Comparison of ENCODE assay signal across 16 cellular contexts in genomic region chr12:130970165-130970907, GRCh38. TPM values are rescaled to one million over a fixed set of nuclear protein-coding genes. Genes with fewer than 3 reads are reported as not detected.
DNase-seq lines count a peak whose midpoint lies in the region; ATAC-seq and TF ChIP-seq lines count a peak whose summit lies in the region.
"Had no signal": no experiment of that assay in that cellular context is flagged by ENCODE, and none has a peak within 500 bp of the region (broad histone marks: within the 10 kb centered on the region; RNA-seq: fewer than 3 reads in every experiment).

No MANE protein-coding gene starts in this region.

- H3K9me3 Mint-ChIP-seq in type B pancreatic cell: no peaks in the 10 kb centered on the region
- H3K9me3 Mint-ChIP-seq: CD4-positive, CD25-positive, alpha-beta regulatory T cell; nephron had no signal

- H3K27me3 Mint-ChIP-seq in type B pancreatic cell: no peaks in the 10 kb centered on the region

- H3K4me1 Mint-ChIP-seq in type B pancreatic cell (ENCODE audit: unreplicated experiment): peaks cover 6% of the 10 kb centered on the region

- no peak for TF ChIP-seq CTCF in type B pancreatic cell (conservative IDR thresholded peaks at IDR 0.05)

- DNase-seq in GM19238 (ENCODE audit: insufficient read length, low spot score): peak; percentile 13
- peak; percentile 48 for DNase-seq in NCI-H526 treated with DMSO at 0.1 percent for 48 hours (lab: John Stamatoyannopoulos, UW)
- DNase-seq in type B pancreatic cell (ENCODE audit: extremely low spot score, unreplicated experiment): no peak
- DNase-seq in RKO (ENCODE audit: low spot score): no peak
- no peak for DNase-seq in activated CD4-positive, alpha-beta T cell treated with anti-CD3 and anti-CD28 coated beads for 48 hours
- DNase-seq: activated effector memory CD4-positive, alpha-beta T cell treated with anti-CD3 and anti-CD28 coated beads, Interleukin-2, amount 50 U/mL, for 16 hours; CD4-positive, CD25-positive, alpha-beta regulatory T cell; glutamatergic neuron; HFFc6; NCI-H1092 treated with DMSO at 0.1 percent for 48 hours; NCI-H2227 treated with DMSO at 0.1 percent for 48 hours; RPMI8226 had no signal

- H3K4me3 Mint-ChIP-seq in type B pancreatic cell: peak overlapping the region; percentile 28
- H3K4me3 Mint-ChIP-seq: CD4-positive, CD25-positive, alpha-beta regulatory T cell; HFFc6; nephron had no signal

- no peaks in the 10 kb centered on the region for H3K36me3 Mint-ChIP-seq in type B pancreatic cell
- H3K36me3 Mint-ChIP-seq: CD4-positive, CD25-positive, alpha-beta regulatory T cell had no signal

- peak; percentile 88 for ATAC-seq in HG02759 (IDR thresholded peaks at IDR 0.05; ENCODE audit: unreplicated experiment)
- ATAC-seq in HG02852 (IDR thresholded peaks at IDR 0.05; ENCODE audit: unreplicated experiment): no peak

- no peak overlapping the region for H3K27ac Mint-ChIP-seq in type B pancreatic cell
- H3K27ac Mint-ChIP-seq: CD4-positive, CD25-positive, alpha-beta regulatory T cell; HFFc6; nephron had no signal

RNA-seq across cellular contexts. Expression of gene ADGRD1, which starts 16.6 kb away (rescaled TPM):
- 2.6 and 11.0 TPM in 2 replicates for total RNA-seq in type B pancreatic cell (ENCODE audit: low replicate concordance)
- total RNA-seq: bronchial epithelial cell; CD4-positive, CD25-positive, alpha-beta regulatory T cell; HFFc6 had no signal

Comparison
In these comparisons a context has a peak if more than half of its experiments do, and no peak if none do; other contexts are left out.
1. DNase-seq: peak in GM19238 (single experiment) and NCI-H526 treated with DMSO at 0.1 percent for 48 hours (single experiment); none in type B pancreatic cell (single experiment), RKO (single experiment) and activated CD4-positive, alpha-beta T cell treated with anti-CD3 and anti-CD28 coated beads for 48 hours (single experiment).